Comparison of ENCODE assay signal across 11 cellular contexts in genomic region chr14:23097786-23098185, GRCh38. TPM values are rescaled to one million over a fixed set of nuclear protein-coding genes. Genes with fewer than 3 reads are reported as not detected.
A peak's percentile ranks its signal among the peaks of the same experiment; 100 is the strongest.
DNase-seq lines count a peak whose midpoint lies in the region; TF ChIP-seq lines count a peak whose summit lies in the region.
"Had no signal": no experiment of that assay in that cellular context is flagged by ENCODE, and none has a peak within 500 bp of the region (broad histone marks: within the 10 kb centered on the region; RNA-seq: fewer than 3 reads in every experiment).

No MANE protein-coding gene starts in this region.

- no peak for DNase-seq in activated naive CD8-positive, alpha-beta T cell treated with anti-CD3 and anti-CD28 coated beads for 36 hours
- DNase-seq in coronary artery (ENCODE audit: low spot score) (peak; percentile 64), type B pancreatic cell (ENCODE audit: extremely low spot score, unreplicated experiment) (no peak), uterus (no peak), NCI-H446 (lab: John Stamatoyannopoulos, UW) (no peak)
- DNase-seq: NCI-H1694, NCI-H526, small intestine, WERI-Rb-1 had no signal

- H3K4me1 ChIP-seq in uterus, result no peaks in the 10 kb centered on the region

- peak overlapping the region; percentile 36 for H3K27ac Mint-ChIP-seq in activated naive CD8-positive, alpha-beta T cell
- no peak overlapping the region for H3K27ac Mint-ChIP-seq in activated naive CD8-positive, alpha-beta T cell treated with anti-CD3 and anti-CD28 coated beads for 36 hours
- H3K27ac Mint-ChIP-seq in type B pancreatic cell, result no peak overlapping the region

- no peak for TF ChIP-seq POLR2A in uterus (IDR thresholded peaks at IDR 0.05)

- H3K4me3 ChIP-seq in coronary artery, result no peak overlapping the region
- no peak overlapping the region for H3K4me3 ChIP-seq in uterus

- H3K27me3 Mint-ChIP-seq in activated naive CD8-positive, alpha-beta T cell, result no peaks in the 10 kb centered on the region
- no peaks in the 10 kb centered on the region for H3K27me3 Mint-ChIP-seq in activated naive CD8-positive, alpha-beta T cell treated with anti-CD3 and anti-CD28 coated beads for 36 hours
- no peaks in the 10 kb centered on the region for H3K27me3 Mint-ChIP-seq in type B pancreatic cell
- H3K27me3 Mint-ChIP-seq: stimulated activated naive CD8-positive, alpha-beta T cell treated with anti-CD3 and anti-CD28 coated beads, Interleukin-15, Interleukin-2, amounts not matched to agents 100 ng/mL and 50 ng/mL, for 24 hours had no signal

- H3K9me3 ChIP-seq in uterus, result no peaks in the 10 kb centered on the region

- H3K4me1 Mint-ChIP-seq in activated naive CD8-positive, alpha-beta T cell (ENCODE audit: low read depth), result peaks cover 35% of the 10 kb centered on the region
- H3K4me1 Mint-ChIP-seq in activated naive CD8-positive, alpha-beta T cell treated with anti-CD3 and anti-CD28 coated beads for 36 hours, result peaks cover 22% of the 10 kb centered on the region
- peaks cover 11% of the 10 kb centered on the region for H3K4me1 Mint-ChIP-seq in type B pancreatic cell (ENCODE audit: unreplicated experiment)

- peaks cover 13% of the 10 kb centered on the region for H3K36me3 Mint-ChIP-seq in activated naive CD8-positive, alpha-beta T cell
- H3K36me3 Mint-ChIP-seq in activated naive CD8-positive, alpha-beta T cell treated with anti-CD3 and anti-CD28 coated beads for 36 hours, result peaks cover 22% of the 10 kb centered on the region
- H3K36me3 Mint-ChIP-seq in type B pancreatic cell, result peaks cover 17% of the 10 kb centered on the region

- TF ChIP-seq CTCF in coronary artery (IDR thresholded peaks at IDR 0.05), result no peak
- TF ChIP-seq CTCF in type B pancreatic cell (conservative IDR thresholded peaks at IDR 0.05), result no peak
- TF ChIP-seq CTCF in uterus (IDR thresholded peaks at IDR 0.05), result no peak

- no peaks in the 10 kb centered on the region for H3K36me3 ChIP-seq in uterus

- H3K27ac ChIP-seq in coronary artery, result no peak overlapping the region
- H3K27ac ChIP-seq in uterus, result no peak overlapping the region
- H3K27ac ChIP-seq: WERI-Rb-1 had no signal

- no peaks in the 10 kb centered on the region for H3K9me3 Mint-ChIP-seq in activated naive CD8-positive, alpha-beta T cell (ENCODE audit: low read depth)
- no peaks in the 10 kb centered on the region for H3K9me3 Mint-ChIP-seq in activated naive CD8-positive, alpha-beta T cell treated with anti-CD3 and anti-CD28 coated beads for 36 hours
- H3K9me3 Mint-ChIP-seq in type B pancreatic cell, result no peaks in the 10 kb centered on the region
- H3K9me3 Mint-ChIP-seq: stimulated activated naive CD8-positive, alpha-beta T cell treated with anti-CD3 and anti-CD28 coated beads, Interleukin-15, Interleukin-2, amounts not matched to agents 100 ng/mL and 50 ng/mL, for 24 hours had no signal

- no peak overlapping the region for H3K4me3 Mint-ChIP-seq in activated naive CD8-positive, alpha-beta T cell
- H3K4me3 Mint-ChIP-seq in activated naive CD8-positive, alpha-beta T cell treated with anti-CD3 and anti-CD28 coated beads for 36 hours, result no peak overlapping the region
- peak overlapping the region; percentile 48 for H3K4me3 Mint-ChIP-seq in type B pancreatic cell
- H3K4me3 Mint-ChIP-seq: stimulated activated naive CD8-positive, alpha-beta T cell treated with anti-CD3 and anti-CD28 coated beads, Interleukin-15, Interleukin-2, amounts not matched to agents 100 ng/mL and 50 ng/mL, for 24 hours had no signal

- intact Hi-C loops in uterus (cut with DNase I; ENCODE audit: low total_unique reads), result no loop called here

- H3K27me3 ChIP-seq in uterus, result no peaks in the 10 kb centered on the region

RNA-seq across cellular contexts. Expression of gene C14orf119, which starts 2.5 kb away (rescaled TPM):
- total RNA-seq in activated naive CD8-positive, alpha-beta T cell treated with anti-CD3 and anti-CD28 coated beads for 36 hours, result 10 to 100 TPM; 52.0 to 57.0 TPM
- total RNA-seq in type B pancreatic cell (ENCODE audit: low replicate concordance) (53.0 and 67.2 TPM in 2 replicates), uterus (10 to 100 TPM; 12.3 to 41.6 (median 26.7) TPM)

RNA-seq across cellular contexts. Expression of gene ACIN1, which starts 2.9 kb away (rescaled TPM):
- 100 to 1,000 TPM; 160 to 174 TPM for total RNA-seq in activated naive CD8-positive, alpha-beta T cell treated with anti-CD3 and anti-CD28 coated beads for 36 hours
- total RNA-seq in type B pancreatic cell (ENCODE audit: low replicate concordance), result 214 and 342 TPM in 2 replicates
- total RNA-seq in uterus, result 100 to 1,000 TPM in 2 of 4 donors, 10 to 100 TPM in 2; 52.3 to 194 (median 77.1) TPM

RNA-seq across cellular contexts. Expression of gene CIROP, which starts 7.0 kb away (rescaled TPM):
- not detected for total RNA-seq in activated naive CD8-positive, alpha-beta T cell treated with anti-CD3 and anti-CD28 coated beads for 36 hours
- total RNA-seq in type B pancreatic cell (ENCODE audit: low replicate concordance) (0.19 and 0.40 TPM in 2 replicates), uterus (not detected)

RNA-seq across cellular contexts. Expression of gene CEBPE, which starts 21.3 kb away (rescaled TPM):
- total RNA-seq in activated naive CD8-positive, alpha-beta T cell treated with anti-CD3 and anti-CD28 coated beads for 36 hours, result under 1 TPM; 0.45 to 0.68 TPM
- not detected in 2 replicates for total RNA-seq in type B pancreatic cell (ENCODE audit: low replicate concordance)
- not detected for total RNA-seq in uterus

RNA-seq across cellular contexts. Expression of gene CDH24, which starts 40.5 kb away (rescaled TPM):
- under 1 TPM; 0.49 to 0.52 TPM for total RNA-seq in activated naive CD8-positive, alpha-beta T cell treated with anti-CD3 and anti-CD28 coated beads for 36 hours
- 7.9 and 20.4 TPM in 2 replicates for total RNA-seq in type B pancreatic cell (ENCODE audit: low replicate concordance)
- 10 to 100 TPM in 3 of 4 donors, 1 to 10 TPM in 1; 6.5 to 18.0 (median 13.8) TPM for total RNA-seq in uterus
